Comparison of ENCODE assay signal across 11 cellular contexts in the genomic region with DNA sequence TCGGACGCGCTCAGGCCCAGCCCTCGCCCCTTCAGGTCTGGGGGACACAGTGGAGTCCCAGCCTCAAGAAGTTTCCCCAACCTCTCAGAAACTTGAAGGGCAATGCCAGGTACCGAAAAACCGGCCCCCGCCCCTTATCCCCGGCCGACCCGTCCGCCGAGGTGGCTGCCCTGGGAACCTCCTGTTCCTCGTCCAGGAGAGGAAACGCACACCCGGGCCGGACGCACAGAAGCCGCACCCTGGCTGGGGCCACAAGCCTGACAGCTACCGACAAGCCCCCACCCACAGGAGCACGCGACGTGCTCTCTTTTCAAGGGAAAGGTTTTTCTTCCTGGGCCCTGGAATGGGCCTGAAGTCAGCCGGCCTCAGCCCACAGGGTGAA. TPM values are rescaled to one million over a fixed set of nuclear protein-coding genes. Genes with fewer than 3 reads are reported as not detected.
DNase-seq lines count a peak whose midpoint lies in the region; ATAC-seq and TF ChIP-seq lines count a peak whose summit lies in the region.
"Had no signal": no experiment of that assay in that cellular context is flagged by ENCODE, and none has a peak within 500 bp of the region (broad histone marks: within the 10 kb centered on the region; RNA-seq: fewer than 3 reads in every experiment).

No MANE protein-coding gene starts in this region.

- H3K4me3 ChIP-seq in HUES6 (ENCODE audit: low read depth, low read length), result peak overlapping the region; percentile 53
- H3K4me3 ChIP-seq in thoracic aorta, result peak overlapping the region; percentile 63

- no peak overlapping the region for H3K27ac Mint-ChIP-seq in mesothelial cell of epicardium
- H3K27ac Mint-ChIP-seq: activated T-helper 2 cell treated with anti-CD3 and anti-CD28 coated beads, Interferon-gamma antibody, Interleukin-2, Interleukin-4, amounts not matched to agents 10 μg/mL and 5 μg/mL and 100 μg/mL, durations not matched to agents 14 hours and 24 hours and 36 hours had no signal

- no peak for ATAC-seq in thoracic aorta (ENCODE audit: insufficient number of reproducible peaks, low FRiP score, low read depth)

- H3K27me3 ChIP-seq in HUES6 (ENCODE audit: control insufficient read depth, insufficient read depth, low read length), result peaks cover 87% of the 10 kb centered on the region
- H3K27me3 ChIP-seq in thoracic aorta (replicated peaks; ENCODE audit: insufficient read depth), result no peaks in the 10 kb centered on the region

- H3K4me1 ChIP-seq in HUES6 (ENCODE audit: control insufficient read depth, insufficient read depth, low read length) (peaks cover 3% of the 10 kb centered on the region; the same call in 1 of the 2 replicates), thoracic aorta (ENCODE audit: control insufficient read depth in 1 of 2, low read depth in 2 of 2) (peaks cover 5 to 7% of the 10 kb centered on the region in 2 donors)

- no peak overlapping the region for H3K9ac ChIP-seq in HUES6 (ENCODE audit: low read length)

- H3K27ac ChIP-seq in HUES6 (ENCODE audit: low read depth, low read length), result no peak overlapping the region
- H3K27ac ChIP-seq in cingulate gyrus (ENCODE audit: low read depth, low read length), result peak overlapping the region; percentile 19
- H3K27ac ChIP-seq in thoracic aorta, result no peak overlapping the region

- peaks cover 5% of the 10 kb centered on the region for H3K4me1 Mint-ChIP-seq in mesothelial cell of epicardium

- H3K9me3 Mint-ChIP-seq in mesothelial cell of epicardium, result no peaks in the 10 kb centered on the region
- H3K9me3 Mint-ChIP-seq: activated T-helper 2 cell treated with anti-CD3 and anti-CD28 coated beads, Interferon-gamma antibody, Interleukin-2, Interleukin-4, amounts not matched to agents 10 μg/mL and 5 μg/mL and 100 μg/mL, durations not matched to agents 14 hours and 24 hours and 36 hours had no signal

- H3K27me3 Mint-ChIP-seq in mesothelial cell of epicardium (ENCODE audit: low read depth), result peaks cover 53% of the 10 kb centered on the region

- DNase-seq in mesothelial cell of epicardium (ENCODE audit: low spot score in 2 of 2, unreplicated experiment in 2 of 2) (no peak), thoracic aorta (ENCODE audit: low spot score) (no peak), GM19238 (ENCODE audit: insufficient read length, low spot score) (no peak), NCI-H1694 (lab: John Stamatoyannopoulos, UW) (no peak), OCI-M1 (lab: John Stamatoyannopoulos, UW) (no peak), retina (no peak)
- DNase-seq: Kasumi-1, T-helper 9 cell had no signal

- TF ChIP-seq CTCF in mesothelial cell of epicardium (IDR thresholded peaks at IDR 0.05; ENCODE audit: unreplicated experiment) (no peak), thoracic aorta (IDR thresholded peaks at IDR 0.05) (no peak)

- H3K4me3 Mint-ChIP-seq in mesothelial cell of epicardium, result peak overlapping the region; percentile 53

- H3K36me3 Mint-ChIP-seq in mesothelial cell of epicardium, result no peaks in the 10 kb centered on the region

- H3K9me3 ChIP-seq in HUES6 (ENCODE audit: control insufficient read depth, insufficient read depth, low read depth, low read length) (no peaks in the 10 kb centered on the region), thoracic aorta (no peaks in the 10 kb centered on the region)

- H3K36me3 ChIP-seq in HUES6 (ENCODE audit: control insufficient read depth, insufficient read depth, low read length) (no peaks in the 10 kb centered on the region), thoracic aorta (no peaks in the 10 kb centered on the region)

RNA-seq across cellular contexts. Expression of a gene that starts 37.2 kb away (rescaled TPM):
- total RNA-seq in mesothelial cell of epicardium, result 10.1 to 11.5 TPM (median 10.1 TPM) in 3 replicates
- 1 to 10 TPM; 3.9 to 6.6 TPM for total RNA-seq in thoracic aorta
